In genomic region chr14:77139540-77140342, GRCh38 we compare ENCODE assay signal across 8 cellular contexts. TPM values are rescaled to one million over a fixed set of nuclear protein-coding genes. Genes with fewer than 3 reads are reported as not detected.
A peak's percentile ranks its signal among the peaks of the same experiment; 100 is the strongest.
DNase-seq lines count a peak whose midpoint lies in the region; ATAC-seq and TF ChIP-seq lines count a peak whose summit lies in the region.

No MANE protein-coding gene starts in this region.

- H3K18ac ChIP-seq in mesendoderm (ENCODE audit: low read length): no peak overlapping the region

- no peaks in the 10 kb centered on the region for H3K9me3 ChIP-seq in upper lobe of left lung

- no peak overlapping the region for H3K4ac ChIP-seq in mesendoderm (ENCODE audit: low read depth, low read length)

- H3K23ac ChIP-seq in mesendoderm (ENCODE audit: low read length): no peak overlapping the region

- no peak for TF ChIP-seq POLR2A in upper lobe of left lung (IDR thresholded peaks at IDR 0.05)

- H2BK120ac ChIP-seq in mesendoderm (ENCODE audit: low read depth, low read length): no peak overlapping the region

- peak in 3 of 6 experiments; percentile 7 to 41 (median 27) for TF ChIP-seq CTCF in upper lobe of left lung (IDR thresholded peaks at IDR 0.05)

- H2AK5ac ChIP-seq in mesendoderm (ENCODE audit: low read length): no peak overlapping the region

- H3K27me3 Mint-ChIP-seq in T-cell: peaks cover 65 to 86% of the 10 kb centered on the region in 2 donors
- H3K27me3 Mint-ChIP-seq in central memory CD8-positive, alpha-beta T cell: peaks cover 90% of the 10 kb centered on the region

- H3K27ac ChIP-seq in mesendoderm (ENCODE audit: low read depth, low read length) (no peak overlapping the region), upper lobe of left lung (no peak overlapping the region)

- POLR2A ChIA-PET in T-cell (lab: Charles Lee): no interaction called here

- H3K56ac ChIP-seq in mesendoderm (ENCODE audit: low read length): peak overlapping the region; percentile 65

- H3K79me1 ChIP-seq in mesendoderm (ENCODE audit: low read length): no peaks in the 10 kb centered on the region

- H3K4me1 Mint-ChIP-seq in T-cell: peaks cover 25 to 28% (median 26%) of the 10 kb centered on the region in 3 donors
- peaks cover 18% of the 10 kb centered on the region for H3K4me1 Mint-ChIP-seq in central memory CD8-positive, alpha-beta T cell

- H3K4me2 ChIP-seq in mesendoderm (ENCODE audit: low read length): peak overlapping the region; percentile 97

- H3K27me3 ChIP-seq in mesendoderm (ENCODE audit: insufficient read depth, low read length, poor library complexity) (no peaks in the 10 kb centered on the region), upper lobe of left lung (peaks cover 0 to 39% (median 19%) of the 10 kb centered on the region in 4 donors)

- no peak overlapping the region for H4K5ac ChIP-seq in mesendoderm (ENCODE audit: low read length)

- WGBS in mesendoderm (ENCODE audit: extremely low coverage, insufficient coverage, low lambda C conversion rate): no CpG with 5 or more reads among the region's 51 CpGs
- WGBS in upper lobe of left lung, 2 donors: 3 to 6% methylated on average over 12 to 47 of the region's 51 CpGs

- H3K9ac ChIP-seq in mesendoderm (ENCODE audit: low read length): peak overlapping the region; percentile 49

- H3K4me3 ChIP-seq in mesendoderm (ENCODE audit: low read length) (peak overlapping the region; percentile 29), upper lobe of left lung (peak overlapping the region in 1 of 4 donors; percentile 10)

- ATAC-seq in T-cell (replicated peaks in 1 of 4) (peak in 3 of 4 experiments; percentile 64 to 75 (median 67)), upper lobe of left lung (ENCODE audit: low FRiP score in 2 of 2) (peak; percentile 5 to 27), HG02763 (IDR thresholded peaks at IDR 0.05; ENCODE audit: unreplicated experiment) (no peak)
- peak; percentile 46 for ATAC-seq in central memory CD8-positive, alpha-beta T cell (replicated peaks; ENCODE audit: extremely low read depth, poor library complexity, severe bottlenecking)

- H2BK5ac ChIP-seq in mesendoderm (ENCODE audit: low read length): no peak overlapping the region

- H3K4me3 Mint-ChIP-seq in T-cell: peak overlapping the region; percentile 45 to 67 (median 60)
- peak overlapping the region; percentile 54 for H3K4me3 Mint-ChIP-seq in central memory CD8-positive, alpha-beta T cell

- H3K4me1 ChIP-seq in mesendoderm (ENCODE audit: control insufficient read depth, low read depth, low read length): peaks cover 7% of the 10 kb centered on the region
- peaks cover 24 to 31% (median 25%) of the 10 kb centered on the region in 4 donors for H3K4me1 ChIP-seq in upper lobe of left lung

- H3K79me2 ChIP-seq in mesendoderm (ENCODE audit: control insufficient read depth, insufficient read depth, low read length): no peaks in the 10 kb centered on the region

- no peak overlapping the region for H4K8ac ChIP-seq in mesendoderm (ENCODE audit: low read depth, low read length)

- no peaks in the 10 kb centered on the region for H3K36me3 ChIP-seq in mesendoderm (ENCODE audit: control insufficient read depth, insufficient read depth, low read length)
- H3K36me3 ChIP-seq in upper lobe of left lung: no peaks in the 10 kb centered on the region

- H3K9me3 Mint-ChIP-seq in T-cell: no peaks in the 10 kb centered on the region
- no peaks in the 10 kb centered on the region for H3K9me3 Mint-ChIP-seq in central memory CD8-positive, alpha-beta T cell

- no peak for TF ChIP-seq EP300 in upper lobe of left lung (IDR thresholded peaks at IDR 0.05)

- peak; percentile 42 for DNase-seq in DMS79 (lab: John Stamatoyannopoulos, UW)
- peak; percentile 83 for DNase-seq in HuH-7.5 (ENCODE audit: low spot score)
- peak in 13 of 34 experiments; percentile 9 to 36 (median 24) for DNase-seq in T-cell
- DNase-seq in central memory CD8-positive, alpha-beta T cell (ENCODE audit: low spot score in 2 of 2): no peak
- DNase-seq in mesendoderm: peak; percentile 90
- DNase-seq in upper lobe of left lung: peak in 1 of 2 donors; percentile 85
- DNase-seq in NK-92 treated with Interleukin-12 subunit alpha and Interleukin-12 subunit beta, amount 100 ng/mL, for 24 hours (lab: John Stamatoyannopoulos, UW): no peak

- no peaks in the 10 kb centered on the region for H3K36me3 Mint-ChIP-seq in T-cell
- H3K36me3 Mint-ChIP-seq in central memory CD8-positive, alpha-beta T cell (ENCODE audit: insufficient read depth): peaks cover 2% of the 10 kb centered on the region

- CTCF ChIA-PET in T-cell (lab: Charles Lee): interaction anchor here in 1 of 2 donors (0.6 kb wide), 1 partner anchor 177 kb away, joined by 6 read pairs; no protein-coding TSS in a partner anchor

- H3K27ac Mint-ChIP-seq in T-cell: no peak overlapping the region
- H3K27ac Mint-ChIP-seq in central memory CD8-positive, alpha-beta T cell (ENCODE audit: low read depth): no peak overlapping the region

- H2BK15ac ChIP-seq in mesendoderm (replicated peaks; ENCODE audit: low read depth): no peak overlapping the region

RNA-seq across cellular contexts. Expression of gene ZDHHC22, which starts 1.9 kb away (rescaled TPM):
- total RNA-seq in T-cell (under 1 TPM in 1 of 5 donors, not detected in 4; 0.06 TPM), upper lobe of left lung (under 1 TPM in 1 of 6 donors, not detected in 5; 0.06 TPM)
- polyA plus RNA-seq in mesendoderm (2013, experiment 1 of 2): 9.1 TPM
- polyA plus RNA-seq in mesendoderm (2013, experiment 2 of 2): 10.0 TPM

RNA-seq across cellular contexts. Expression of gene CIPC, which starts 41.7 kb away (rescaled TPM):
- total RNA-seq in T-cell (10 to 100 TPM in 3 of 5 donors, 1 to 10 TPM in 2; 8.4 to 14.0 (median 11.8) TPM), upper lobe of left lung (10 to 100 TPM; 25.1 to 42.4 (median 32.7) TPM)
- 12.6 TPM for polyA plus RNA-seq in mesendoderm (2013, experiment 1 of 2)
- 13.2 TPM for polyA plus RNA-seq in mesendoderm (2013, experiment 2 of 2)

RNA-seq across cellular contexts. Expression of gene TMEM63C, which starts 41.9 kb away (rescaled TPM):
- 1 to 10 TPM in 3 of 5 donors, under 1 TPM in 2; 0.76 to 2.6 (median 1.3) TPM for total RNA-seq in T-cell
- 2.3 TPM for polyA plus RNA-seq in mesendoderm (2013, experiment 1 of 2)
- 2.1 TPM for polyA plus RNA-seq in mesendoderm (2013, experiment 2 of 2)
- 1 to 10 TPM in 1 of 6 donors, under 1 TPM in 3, not detected in 2; 0.15 to 8.3 (median 0.80) TPM for total RNA-seq in upper lobe of left lung

Comparison
In these comparisons a context has a peak if more than half of its experiments do, and no peak if none do; other contexts are left out.
1. DNase-seq: peak in DMS79 (single experiment), HuH-7.5 (single experiment) and mesendoderm (single experiment); none in central memory CD8-positive, alpha-beta T cell (0 of 2) and NK-92 treated with Interleukin-12 subunit alpha and Interleukin-12 subunit beta, amount 100 ng/mL, for 24 hours (single experiment).